ENCODE assay signal across 11 cellular contexts in the genomic region with DNA sequence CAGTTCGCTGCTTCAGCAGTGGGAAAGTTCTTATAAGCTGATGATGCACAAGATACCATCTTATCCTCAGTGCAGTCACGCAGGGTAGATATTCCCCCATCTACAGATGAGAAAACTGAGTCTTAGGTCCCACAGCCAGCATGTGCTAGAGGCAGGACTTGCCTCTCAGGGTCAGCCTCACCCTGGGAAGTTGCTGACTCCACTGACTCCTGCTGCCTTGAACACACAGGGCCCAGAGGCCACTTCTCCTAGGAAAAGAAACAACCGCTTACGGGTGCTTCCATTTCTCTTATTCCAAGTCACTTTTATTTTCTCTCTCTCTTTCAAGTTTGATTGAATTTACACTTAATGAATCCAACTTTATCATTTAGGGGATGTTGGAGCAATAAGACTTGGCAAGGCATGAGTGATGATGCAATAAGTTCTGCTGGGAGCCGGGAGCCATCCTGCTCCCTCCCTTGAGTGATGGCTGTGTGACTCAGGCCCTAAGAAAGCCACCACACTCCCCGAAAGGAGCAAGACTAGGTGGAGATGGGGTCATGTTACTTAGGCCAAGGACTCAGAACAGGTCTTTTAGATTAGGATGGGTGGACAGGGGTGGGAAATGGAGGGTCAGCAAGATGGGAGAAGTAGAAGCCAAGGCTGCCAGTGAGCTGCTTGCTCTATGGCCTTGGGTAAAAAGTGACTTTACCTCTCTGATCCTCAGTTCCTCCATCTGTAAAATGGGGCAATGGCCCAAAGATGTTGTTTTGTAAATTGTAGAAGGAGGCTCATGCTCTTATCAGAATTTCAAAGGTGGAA.
A peak's percentile ranks its signal among the peaks of the same experiment; 100 is the strongest.
DNase-seq lines count a peak whose midpoint lies in the region; ATAC-seq and TF ChIP-seq lines count a peak whose summit lies in the region.
"Had no signal": no experiment of that assay in that cellular context is flagged by ENCODE, and none has a peak within 500 bp of the region (broad histone marks: within the 10 kb centered on the region; RNA-seq: fewer than 3 reads in every experiment).

No MANE protein-coding gene starts in this region.

- H3K23ac ChIP-seq in trophoblast cell (ENCODE audit: low read length), result no peak overlapping the region

- H2BK5ac ChIP-seq in trophoblast cell (ENCODE audit: low read depth, low read length, poor library complexity), result no peak overlapping the region

- no peak overlapping the region for H3K4me3 ChIP-seq in trophoblast cell (ENCODE audit: low read depth, low read length)

- peak; percentile 78 for DNase-seq in GM04504 (ENCODE audit: low read depth)
- peak; percentile 75 for DNase-seq in RWPE1 (ENCODE audit: low spot score)
- peak; percentile 73 for DNase-seq in fibroblast of the conjunctiva (ENCODE audit: low read depth)
- peak in 1 of 2 donors; percentile 17 for DNase-seq in trophoblast cell
- DNase-seq in Ammon's horn (ENCODE audit: low spot score), result no peak
- no peak for DNase-seq in HuH-7.5 (ENCODE audit: low spot score)
- no peak for DNase-seq in stimulated activated naive CD8-positive, alpha-beta T cell treated with anti-CD3 and anti-CD28 coated beads, Interleukin-15, amount 100 ng/mL, for 72 hours
- DNase-seq: GF-D8, NCI-H510A, T-helper 9 cell had no signal

- no peaks in the 10 kb centered on the region for H3K4me1 ChIP-seq in trophoblast cell (ENCODE audit: control insufficient read depth in 1 of 2, insufficient read depth in 2 of 2, low read length in 2 of 2)

- H3K79me2 ChIP-seq in trophoblast cell (ENCODE audit: control insufficient read depth, insufficient read depth, low read length, poor library complexity), result no peaks in the 10 kb centered on the region

- no peaks in the 10 kb centered on the region for H3K36me3 ChIP-seq in trophoblast cell (ENCODE audit: control insufficient read depth in 1 of 2, insufficient read depth in 2 of 2, low read length in 2 of 2)

- H3K79me1 ChIP-seq in trophoblast cell (ENCODE audit: low read length), result no peaks in the 10 kb centered on the region

- H3K9me3 ChIP-seq in trophoblast cell (ENCODE audit: insufficient read depth, low read depth, low read length), result no peaks in the 10 kb centered on the region

- H4K12ac ChIP-seq in trophoblast cell (ENCODE audit: low read depth, low read length), result no peak overlapping the region

- no peaks in the 10 kb centered on the region for H3K9me3 Mint-ChIP-seq in stimulated activated naive CD8-positive, alpha-beta T cell treated with anti-CD3 and anti-CD28 coated beads, Interleukin-15, amount 100 ng/mL, for 72 hours

- CTCF ChIA-PET in RWPE1 (lab: Yijun Ruan, JAX), result interaction anchor here (0.5 to 2.2 kb wide), 10 partner anchors 7 to 1394 kb away, joined by 3 to 13 read pairs (median 3); a partner anchor contains a TSS

- H3K27ac Mint-ChIP-seq in stimulated activated naive CD8-positive, alpha-beta T cell treated with anti-CD3 and anti-CD28 coated beads, Interleukin-15, amount 100 ng/mL, for 72 hours, result no peak overlapping the region

- peak overlapping the region; percentile 28 for H3K9ac ChIP-seq in trophoblast cell (ENCODE audit: low read length)

- no peak overlapping the region for H4K8ac ChIP-seq in trophoblast cell (ENCODE audit: low read depth, low read length)

- H3K18ac ChIP-seq in trophoblast cell (ENCODE audit: low read length), result no peak overlapping the region

- peaks cover 9% of the 10 kb centered on the region for H3K4me1 Mint-ChIP-seq in stimulated activated naive CD8-positive, alpha-beta T cell treated with anti-CD3 and anti-CD28 coated beads, Interleukin-15, amount 100 ng/mL, for 72 hours

- no peak for ATAC-seq in HG02588 (IDR thresholded peaks at IDR 0.05; ENCODE audit: unreplicated experiment)
- ATAC-seq in stimulated activated naive CD8-positive, alpha-beta T cell treated with anti-CD3 and anti-CD28 coated beads, Interleukin-15, amount 100 ng/mL, for 72 hours, result no peak

- H4K91ac ChIP-seq in trophoblast cell (ENCODE audit: low read depth, low read length), result no peak overlapping the region

- peaks cover 44% of the 10 kb centered on the region for H3K27me3 Mint-ChIP-seq in stimulated activated naive CD8-positive, alpha-beta T cell treated with anti-CD3 and anti-CD28 coated beads, Interleukin-15, amount 100 ng/mL, for 72 hours

- H3K14ac ChIP-seq in trophoblast cell (ENCODE audit: low read length), result no peak overlapping the region

- no peak overlapping the region for H2BK120ac ChIP-seq in trophoblast cell (ENCODE audit: insufficient read depth, low read length, poor library complexity)

- TF ChIP-seq CTCF in RWPE1 (conservative IDR thresholded peaks at IDR 0.05; ENCODE audit: low read depth), result no peak

- H3K27ac ChIP-seq in RWPE1, result no peak overlapping the region
- H3K27ac ChIP-seq in trophoblast cell (ENCODE audit: low read depth, low read length), result no peak overlapping the region

- no peak overlapping the region for H3K4me3 Mint-ChIP-seq in stimulated activated naive CD8-positive, alpha-beta T cell treated with anti-CD3 and anti-CD28 coated beads, Interleukin-15, amount 100 ng/mL, for 72 hours

- no peaks in the 10 kb centered on the region for H3K27me3 ChIP-seq in trophoblast cell (ENCODE audit: insufficient read depth, low read length)

- no peak overlapping the region for H2BK12ac ChIP-seq in trophoblast cell (ENCODE audit: low read length)

- no peak overlapping the region for H3K4me2 ChIP-seq in trophoblast cell (ENCODE audit: low read length)

- H3K4ac ChIP-seq in trophoblast cell (ENCODE audit: low read depth, low read length), result no peak overlapping the region

- POLR2A ChIA-PET in RWPE1 (lab: Yijun Ruan, JAX; ENCODE audit: low non-redundant PET), result no interaction called here

- WGBS in trophoblast cell (ENCODE audit: extremely low coverage, insufficient coverage, insufficient read length), result no CpG with 5 or more reads among the region's 6 CpGs

- H2AK5ac ChIP-seq in trophoblast cell (ENCODE audit: low read length), result no peak overlapping the region

- no peak overlapping the region for H2AFZ ChIP-seq in trophoblast cell (ENCODE audit: insufficient read depth, low read length, poor library complexity)

Comparison
In these comparisons a context has a peak if more than half of its experiments do, and no peak if none do; other contexts are left out.
1. DNase-seq: peak in GM04504 (single experiment), RWPE1 (single experiment) and fibroblast of the conjunctiva (single experiment); none in Ammon's horn (single experiment), HuH-7.5 (single experiment) and stimulated activated naive CD8-positive, alpha-beta T cell treated with anti-CD3 and anti-CD28 coated beads, Interleukin-15, amount 100 ng/mL, for 72 hours (0 of 2).